32 cellular contexts compared by ENCODE assay signal in the genomic region with DNA sequence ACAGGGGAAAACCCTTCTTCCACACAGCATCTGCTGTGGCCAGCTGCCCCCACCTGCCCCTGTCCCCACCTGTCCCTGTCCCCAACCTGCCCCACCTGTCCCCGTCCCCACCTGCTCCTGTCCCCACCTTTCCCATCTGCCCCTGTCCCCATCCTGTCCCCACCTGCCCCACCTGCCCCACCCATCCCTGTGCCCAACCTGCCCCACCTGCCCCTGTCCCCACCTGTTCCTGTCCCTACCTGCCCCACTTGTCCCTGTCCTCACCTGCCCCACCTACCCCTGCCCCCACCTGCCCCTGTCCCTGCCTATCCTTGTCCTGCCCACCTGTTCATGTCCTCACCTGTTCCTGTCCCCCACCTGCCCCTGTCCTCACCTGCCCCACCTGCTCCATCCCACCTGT. TPM values are rescaled to one million over a fixed set of nuclear protein-coding genes. Genes with fewer than 3 reads are reported as not detected.
"Had no signal": no experiment of that assay in that cellular context is flagged by ENCODE, and none has a peak within 500 bp of the region (broad histone marks: within the 10 kb centered on the region; RNA-seq: fewer than 3 reads in every experiment).

No MANE protein-coding gene starts in this region.

- H3K9me3 ChIP-seq: MG63, SJCRH30, SK-N-SH had no signal

- DNase-seq: activated CD4-positive, alpha-beta T cell treated with anti-CD3 and anti-CD28 coated beads for 4 hours; activated CD8-positive, alpha-beta memory T cell treated with anti-CD3 and anti-CD28 coated beads, Interleukin-2, amount 50 U/mL, for 4 hours; activated CD8-positive, alpha-beta T cell treated with anti-CD3 and anti-CD28 coated beads for 36 hours; activated gamma-delta T cell treated with Interleukin-2 at 50 U/mL for 16 hours; activated naive CD4-positive, alpha-beta T cell treated with anti-CD3 and anti-CD28 coated beads, Interleukin-2, amount 10 ng/mL, durations not matched to agents 7 days and 5 days; activated naive CD8-positive, alpha-beta T cell treated with anti-CD3 and anti-CD28 coated beads for 36 hours; activated T-cell treated with anti-CD3 and anti-CD28 coated beads, Interleukin-2, amount 50 U/mL, for 72 hours; brain microvascular endothelial cell; MG63; MV-4-11; NCI-H1092 treated with DMSO at 0.1 percent for 48 hours; NCI-H1436 treated with DMSO at 0.1 percent for 48 hours; NCI-H187; NCI-H2107; NCI-H226; NCI-H526; NCI-H774; NK-92 treated with Interleukin-12 subunit alpha and Interleukin-12 subunit beta, amount 100 ng/mL, for 24 hours; OCI-M1; RPMI8226; SJCRH30; SK-N-SH; SW 1271 had no signal

- FAIRE-seq: colon had no signal

- H3K4me1 ChIP-seq: SJCRH30 had no signal

- ATAC-seq: activated CD4-positive, CD25-positive, alpha-beta regulatory T cell treated with anti-CD3 and anti-CD28 coated beads, Interleukin-2, amount 50 U/mL, for 24 hours; activated CD8-positive, alpha-beta T cell treated with anti-CD3 and anti-CD28 coated beads for 36 hours; activated T-cell treated with anti-CD3 and anti-CD28 coated beads, Interleukin-2, amount 50 U/mL, for 72 hours; Panc1; Right ventricle myocardium inferior had no signal

- H3K27ac ChIP-seq: brain microvascular endothelial cell, cardiac muscle cell, SJCRH30 had no signal

- H3K36me3 ChIP-seq: brain microvascular endothelial cell, cardiac muscle cell, MG63, SJCRH30 had no signal

- H3K9ac ChIP-seq: SK-N-SH had no signal

- H3K4me3 ChIP-seq: cardiac muscle cell, MG63, SJCRH30 had no signal

RNA-seq across cellular contexts. Expression of a gene that starts 6.4 kb away (rescaled TPM):
- total RNA-seq: activated CD8-positive, alpha-beta T cell treated with anti-CD3 and anti-CD28 coated beads for 36 hours; activated T-helper 2 cell treated with anti-CD3 and anti-CD28 coated beads, Interferon-gamma antibody, Interleukin-2, Interleukin-4, amounts not matched to agents 10 μg/mL and 5 μg/mL and 100 μg/mL, durations not matched to agents 14 hours and 24 hours and 36 hours; NCI-H460; SJCRH30; T-helper 1 cell treated with Interleukin-12 subunit alpha and Interleukin-12 subunit beta and Interleukin-4 antibody, amounts not matched to agents 30 ng/mL and 1 ng/mL, for 36 hours had no signal

RNA-seq across cellular contexts. Expression of a gene that starts 50.5 kb away (rescaled TPM):
- total RNA-seq: activated CD8-positive, alpha-beta T cell treated with anti-CD3 and anti-CD28 coated beads for 36 hours; activated naive CD8-positive, alpha-beta T cell treated with anti-CD3 and anti-CD28 coated beads for 36 hours; activated T-cell treated with anti-CD3 and anti-CD28 coated beads, Interleukin-2, amount 50 U/mL, for 72 hours; activated T-helper 2 cell treated with anti-CD3 and anti-CD28 coated beads, Interferon-gamma antibody, Interleukin-2, Interleukin-4, amounts not matched to agents 10 μg/mL and 5 μg/mL and 100 μg/mL, durations not matched to agents 14 hours and 24 hours and 36 hours; cardiac muscle cell; NCI-H460; Right ventricle myocardium inferior; SJCRH30; T-helper 1 cell treated with Interleukin-12 subunit alpha and Interleukin-12 subunit beta and Interleukin-4 antibody, amounts not matched to agents 30 ng/mL and 1 ng/mL, for 36 hours had no signal
- polyA plus RNA-seq: adipose tissue, cardiac muscle cell, SK-N-SH had no signal
